27 cellular contexts compared by ENCODE assay signal in the genomic region with DNA sequence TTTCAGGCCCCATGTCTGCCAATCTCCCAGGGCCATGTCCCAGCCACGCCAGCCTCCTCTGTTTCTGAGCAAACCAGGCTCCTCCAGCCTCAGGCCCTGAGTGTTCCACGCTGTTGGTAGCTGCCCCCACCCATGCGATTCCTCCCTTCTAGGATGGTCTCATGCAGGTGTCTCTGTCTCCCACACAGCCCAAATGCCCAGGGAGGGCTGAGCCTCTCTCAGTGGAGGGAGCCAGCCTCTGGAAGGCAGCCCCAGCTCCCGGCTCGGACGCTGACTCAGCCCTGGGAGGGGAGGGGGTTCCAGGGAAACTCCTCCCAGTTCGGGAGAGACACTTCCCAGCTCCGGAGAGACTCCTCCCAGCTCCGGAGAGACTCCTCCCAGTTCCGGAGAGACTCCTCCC.
"Had no signal": no experiment of that assay in that cellular context is flagged by ENCODE, and none has a peak within 500 bp of the region (broad histone marks: within the 10 kb centered on the region; RNA-seq: fewer than 3 reads in every experiment).

No MANE protein-coding gene starts in this region.

- H3K4me3 ChIP-seq: colonic mucosa, left lung, pancreas, skin epidermis, thoracic aorta had no signal

- H3K4me3 Mint-ChIP-seq: activated CD4-positive, alpha-beta T cell treated with anti-CD3 and anti-CD28 coated beads, Interleukin-2, amount 10 ng/mL, durations not matched to agents 7 days and 5 days; activated CD8-positive, alpha-beta memory T cell treated with anti-CD3 and anti-CD28 coated beads, Interleukin-2, amount 10 ng/mL, durations not matched to agents 7 days and 5 days; activated CD8-positive, alpha-beta T cell treated with anti-CD3 and anti-CD28 coated beads for 36 hours; activated naive CD4-positive, alpha-beta T cell treated with anti-CD3 and anti-CD28 coated beads, Interleukin-2, amount 10 ng/mL, durations not matched to agents 7 days and 5 days; natural killer cell treated with Interleukin-12 subunit alpha and Interleukin-12 subunit beta and Interleukin-15 and Interleukin-18, amount 100 ng/mL, for 72 hours; T-cell; T-helper 2 cell treated with Interferon-gamma antibody and Interleukin-4, amounts not matched to agents 5 μg/mL and 100 μg/mL, for 36 hours had no signal

- H3K27ac Mint-ChIP-seq: activated CD4-positive, alpha-beta T cell treated with anti-CD3 and anti-CD28 coated beads, Interleukin-2, amount 10 ng/mL, durations not matched to agents 7 days and 5 days; activated CD8-positive, alpha-beta memory T cell treated with anti-CD3 and anti-CD28 coated beads, Interleukin-2, amount 10 ng/mL, durations not matched to agents 7 days and 5 days; activated CD8-positive, alpha-beta T cell treated with anti-CD3 and anti-CD28 coated beads for 36 hours; activated naive CD4-positive, alpha-beta T cell treated with anti-CD3 and anti-CD28 coated beads, Interleukin-2, amount 10 ng/mL, durations not matched to agents 7 days and 5 days; natural killer cell treated with Interleukin-12 subunit alpha and Interleukin-12 subunit beta and Interleukin-15 and Interleukin-18, amount 100 ng/mL, for 72 hours; T-cell; T-helper 2 cell treated with Interferon-gamma antibody and Interleukin-4, amounts not matched to agents 5 μg/mL and 100 μg/mL, for 36 hours had no signal

- ATAC-seq: activated CD8-positive, alpha-beta memory T cell treated with anti-CD3 and anti-CD28 coated beads, Interleukin-2, amount 10 ng/mL, durations not matched to agents 7 days and 5 days; activated CD8-positive, alpha-beta T cell treated with anti-CD3 and anti-CD28 coated beads for 36 hours; left lung; natural killer cell treated with Interleukin-12 subunit alpha and Interleukin-12 subunit beta and Interleukin-15 and Interleukin-18, amount 100 ng/mL, for 72 hours; pancreas; T-cell had no signal

- H3K9me3 Mint-ChIP-seq: activated CD4-positive, alpha-beta T cell treated with anti-CD3 and anti-CD28 coated beads, Interleukin-2, amount 10 ng/mL, durations not matched to agents 7 days and 5 days; activated CD8-positive, alpha-beta T cell treated with anti-CD3 and anti-CD28 coated beads for 36 hours; activated naive CD4-positive, alpha-beta T cell treated with anti-CD3 and anti-CD28 coated beads, Interleukin-2, amount 10 ng/mL, durations not matched to agents 7 days and 5 days; natural killer cell treated with Interleukin-12 subunit alpha and Interleukin-12 subunit beta and Interleukin-15 and Interleukin-18, amount 100 ng/mL, for 72 hours; T-cell; T-helper 2 cell treated with Interferon-gamma antibody and Interleukin-4, amounts not matched to agents 5 μg/mL and 100 μg/mL, for 36 hours had no signal

- H3K9me3 ChIP-seq: colonic mucosa, left lung, neutrophil, pancreas, thoracic aorta had no signal

- DNase-seq: activated CD4-positive, alpha-beta T cell treated with anti-CD3 and anti-CD28 coated beads, Interleukin-2, amount 10 ng/mL, durations not matched to agents 7 days and 5 days; activated CD4-positive, CD25-positive, alpha-beta regulatory T cell treated with anti-CD3 and anti-CD28 coated beads, Interleukin-2, amount 50 U/mL, for 72 hours; activated CD8-positive, alpha-beta T cell treated with anti-CD3 and anti-CD28 coated beads for 36 hours; activated effector memory CD4-positive, alpha-beta T cell treated with anti-CD3 and anti-CD28 coated beads, Interleukin-2, amount 50 U/mL, for 16 hours; activated naive CD4-positive, alpha-beta T cell treated with anti-CD3 and anti-CD28 coated beads, Interleukin-2, amount 10 ng/mL, durations not matched to agents 7 days and 5 days; activated T-cell treated with anti-CD3 and anti-CD28 coated beads for 4 hours; amygdala; colonic mucosa; erythroblast; foreskin fibroblast; left lung; mammary epithelial cell; midbrain; pancreas; stimulated activated CD4-positive, alpha-beta T cell treated with anti-CD3 and anti-CD28 coated beads, Interleukin-2, amount 100 ng/mL, for 48 hours; stimulated activated naive CD4-positive, alpha-beta T cell; T-cell; WERI-Rb-1 had no signal

- H3K4me1 ChIP-seq: pancreas had no signal

- H3K27me3 ChIP-seq: colonic mucosa, left lung, pancreas had no signal

- FAIRE-seq: bronchial epithelial cell, endometrium, pancreas, TTC549 had no signal

- H3K36me3 Mint-ChIP-seq: activated CD8-positive, alpha-beta memory T cell treated with anti-CD3 and anti-CD28 coated beads, Interleukin-2, amount 10 ng/mL, durations not matched to agents 7 days and 5 days; T-cell had no signal

- H3K36me3 ChIP-seq: colonic mucosa, left lung, neutrophil, pancreas, thoracic aorta, WERI-Rb-1 had no signal

- H3K27ac ChIP-seq: colonic mucosa, left lung, neutrophil, pancreas, skin epidermis, thoracic aorta, WERI-Rb-1 had no signal
